8 cellular contexts compared by ENCODE assay signal in genomic region chr12:68609955-68610434, GRCh38. TPM values are rescaled to one million over a fixed set of nuclear protein-coding genes. Genes with fewer than 3 reads are reported as not detected.
A peak's percentile ranks its signal among the peaks of the same experiment; 100 is the strongest.
DNase-seq lines count a peak whose midpoint lies in the region; ATAC-seq and TF ChIP-seq lines count a peak whose summit lies in the region.

No MANE protein-coding gene starts in this region.

- H3K36me3 ChIP-seq in ES-I3 (ENCODE audit: insufficient read depth, low read length): no peaks in the 10 kb centered on the region; the same call in 1 of the 2 replicates
- no peaks in the 10 kb centered on the region for H3K36me3 ChIP-seq in breast epithelium
- H3K36me3 ChIP-seq in right lobe of liver: no peaks in the 10 kb centered on the region
- H3K36me3 ChIP-seq in upper lobe of left lung: no peaks in the 10 kb centered on the region

- peak; percentile 10 to 37 (median 32) for ATAC-seq in right lobe of liver
- ATAC-seq in upper lobe of left lung (ENCODE audit: low FRiP score in 2 of 2): peak in 1 of 2 donors; percentile 21
- no peak for ATAC-seq in GM18858 (IDR thresholded peaks at IDR 0.05; ENCODE audit: unreplicated experiment)
- no peak for ATAC-seq in HG03280 (IDR thresholded peaks at IDR 0.05; ENCODE audit: unreplicated experiment)

- H3K9me3 ChIP-seq in ES-I3 (ENCODE audit: control insufficient read depth, insufficient read depth, low read length): no peaks in the 10 kb centered on the region
- no peaks in the 10 kb centered on the region for H3K9me3 ChIP-seq in breast epithelium
- H3K9me3 ChIP-seq in right lobe of liver: no peaks in the 10 kb centered on the region
- H3K9me3 ChIP-seq in upper lobe of left lung: no peaks in the 10 kb centered on the region

- peak overlapping the region; percentile 84 to 97 (median 84) for H3K4me3 ChIP-seq in breast epithelium
- peak overlapping the region; percentile 62 to 78 (median 72) for H3K4me3 ChIP-seq in right lobe of liver
- H3K4me3 ChIP-seq in upper lobe of left lung: peak overlapping the region; percentile 41 to 77 (median 62)

- H3K27me3 ChIP-seq in breast epithelium: no peaks in the 10 kb centered on the region
- no peaks in the 10 kb centered on the region for H3K27me3 ChIP-seq in right lobe of liver
- H3K27me3 ChIP-seq in upper lobe of left lung: no peaks in the 10 kb centered on the region

- peaks cover 9% of the 10 kb centered on the region for H3K4me1 ChIP-seq in ES-I3 (ENCODE audit: insufficient read depth, low read length)
- peaks cover 0 to 5% of the 10 kb centered on the region in 2 donors for H3K4me1 ChIP-seq in breast epithelium
- H3K4me1 ChIP-seq in right lobe of liver: peaks cover 0 to 26% (median 6%) of the 10 kb centered on the region in 4 donors
- peaks cover 22 to 40% (median 31%) of the 10 kb centered on the region in 4 donors for H3K4me1 ChIP-seq in upper lobe of left lung

- peak overlapping the region; percentile 99 to 100 for H3K27ac ChIP-seq in breast epithelium
- H3K27ac ChIP-seq in right lobe of liver: peak overlapping the region; percentile 82 to 91 (median 90)
- peak overlapping the region; percentile 92 to 100 (median 98) for H3K27ac ChIP-seq in upper lobe of left lung

- WGBS in right lobe of liver (ENCODE audit: insufficient coverage, low coverage, low lambda C conversion rate, missing lambda C conversion rate): 2% methylated on average over 13 of the region's 13 CpGs
- 10% methylated on average over 13 of the region's 13 CpGs for WGBS in upper lobe of left lung, 2 donors

- DNase-seq in NCI-H2227 (lab: John Stamatoyannopoulos, UW; ENCODE audit: unreplicated experiment): peak; percentile 51
- peak in 1 of 2 donors; percentile 46 for DNase-seq in breast epithelium (ENCODE audit: low spot score in 2 of 2)
- DNase-seq in right lobe of liver: no peak
- DNase-seq in upper lobe of left lung: no peak
- no peak for DNase-seq in SKM-1 treated with dmso at 0.1 percent for 144 hours (lab: John Stamatoyannopoulos, UW; ENCODE audit: unreplicated experiment)

- no peak for TF ChIP-seq EP300 in upper lobe of left lung (IDR thresholded peaks at IDR 0.05)

- intact Hi-C loops in breast epithelium (cut with DNase I; ENCODE audit: low total_unique reads): no loop called here
- intact Hi-C loops in right lobe of liver (cut with DNase I): no loop called here

- TF ChIP-seq POLR2A in breast epithelium (IDR thresholded peaks at IDR 0.05): no peak
- no peak for TF ChIP-seq POLR2A in right lobe of liver (IDR thresholded peaks at IDR 0.05)
- TF ChIP-seq POLR2A in upper lobe of left lung (IDR thresholded peaks at IDR 0.05): no peak

- TF ChIP-seq CTCF in breast epithelium (IDR thresholded peaks at IDR 0.05) (no peak), right lobe of liver (IDR thresholded peaks at IDR 0.05) (no peak), upper lobe of left lung (IDR thresholded peaks at IDR 0.05) (no peak)

- H3K9ac ChIP-seq in ES-I3 (ENCODE audit: low read depth, low read length): peak overlapping the region; percentile 92

RNA-seq across cellular contexts. Expression of gene RAP1B, which starts 0.7 kb away (rescaled TPM):
- 100 to 1,000 TPM; 176 to 198 (median 186) TPM for total RNA-seq in breast epithelium
- total RNA-seq in right lobe of liver: 100 to 1,000 TPM in 1 of 6 experiments, 10 to 100 TPM in 5; 49.7 to 120 (median 64.3) TPM
- total RNA-seq in upper lobe of left lung: 100 to 1,000 TPM; 135 to 208 (median 162) TPM

Comparison
In these comparisons a context has a peak if more than half of its experiments do, and no peak if none do; other contexts are left out.
1. ATAC-seq: peak in right lobe of liver (4 of 4); none in GM18858 (single experiment) and HG03280 (single experiment).
2. Peak in every context shown above with its lines, with median percentiles within 50 percentile points of each other: H3K27ac ChIP-seq and H3K4me3 ChIP-seq.